8 cellular contexts compared by ENCODE assay signal in the genomic region with DNA sequence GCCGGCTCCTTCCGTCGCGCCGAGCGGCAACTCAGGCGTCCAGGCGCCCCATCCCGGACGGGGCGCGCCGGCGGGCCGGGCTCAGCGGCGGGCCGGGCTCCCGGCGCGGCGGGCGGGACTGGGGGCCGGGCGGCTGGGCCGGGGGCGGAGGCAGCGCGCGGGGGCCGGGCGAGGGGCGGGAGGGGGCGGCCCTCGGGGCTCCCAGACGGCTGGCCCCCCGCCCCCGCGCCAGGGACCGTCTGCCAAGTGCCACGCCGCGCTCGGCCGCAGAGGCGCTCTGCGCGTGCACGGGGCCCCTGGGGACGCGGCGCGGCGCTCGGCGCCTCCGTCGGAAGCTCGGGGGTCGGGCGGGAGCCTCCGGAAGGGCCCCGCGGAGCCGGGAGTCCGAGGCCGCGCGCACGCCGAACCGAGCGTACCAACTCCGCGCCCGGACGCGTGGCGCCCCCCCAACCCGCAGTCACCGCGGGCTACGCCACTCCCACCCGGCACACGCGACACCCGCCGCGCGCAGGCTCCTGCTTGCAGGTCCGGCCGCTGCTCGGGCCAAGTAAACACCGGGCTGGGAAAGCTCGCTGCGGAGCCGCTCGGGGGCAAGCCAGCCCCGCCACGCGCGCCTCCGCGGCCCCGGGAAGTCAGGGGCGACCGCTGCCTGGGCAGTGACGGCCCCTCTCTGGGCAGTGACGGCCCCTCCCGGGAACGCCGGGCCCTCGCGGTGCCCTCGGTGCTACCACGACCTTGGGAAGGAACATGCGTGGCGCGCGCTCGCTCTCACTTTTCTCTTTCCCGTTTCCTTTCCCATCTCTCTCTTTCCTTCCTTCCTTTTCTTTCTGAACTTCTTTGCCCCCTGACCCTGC. TPM values are rescaled to one million over a fixed set of nuclear protein-coding genes. Genes with fewer than 3 reads are reported as not detected.
A peak's percentile ranks its signal among the peaks of the same experiment; 100 is the strongest.
DNase-seq lines count a peak whose midpoint lies in the region; ATAC-seq and TF ChIP-seq lines count a peak whose summit lies in the region.

A gene with protein sequence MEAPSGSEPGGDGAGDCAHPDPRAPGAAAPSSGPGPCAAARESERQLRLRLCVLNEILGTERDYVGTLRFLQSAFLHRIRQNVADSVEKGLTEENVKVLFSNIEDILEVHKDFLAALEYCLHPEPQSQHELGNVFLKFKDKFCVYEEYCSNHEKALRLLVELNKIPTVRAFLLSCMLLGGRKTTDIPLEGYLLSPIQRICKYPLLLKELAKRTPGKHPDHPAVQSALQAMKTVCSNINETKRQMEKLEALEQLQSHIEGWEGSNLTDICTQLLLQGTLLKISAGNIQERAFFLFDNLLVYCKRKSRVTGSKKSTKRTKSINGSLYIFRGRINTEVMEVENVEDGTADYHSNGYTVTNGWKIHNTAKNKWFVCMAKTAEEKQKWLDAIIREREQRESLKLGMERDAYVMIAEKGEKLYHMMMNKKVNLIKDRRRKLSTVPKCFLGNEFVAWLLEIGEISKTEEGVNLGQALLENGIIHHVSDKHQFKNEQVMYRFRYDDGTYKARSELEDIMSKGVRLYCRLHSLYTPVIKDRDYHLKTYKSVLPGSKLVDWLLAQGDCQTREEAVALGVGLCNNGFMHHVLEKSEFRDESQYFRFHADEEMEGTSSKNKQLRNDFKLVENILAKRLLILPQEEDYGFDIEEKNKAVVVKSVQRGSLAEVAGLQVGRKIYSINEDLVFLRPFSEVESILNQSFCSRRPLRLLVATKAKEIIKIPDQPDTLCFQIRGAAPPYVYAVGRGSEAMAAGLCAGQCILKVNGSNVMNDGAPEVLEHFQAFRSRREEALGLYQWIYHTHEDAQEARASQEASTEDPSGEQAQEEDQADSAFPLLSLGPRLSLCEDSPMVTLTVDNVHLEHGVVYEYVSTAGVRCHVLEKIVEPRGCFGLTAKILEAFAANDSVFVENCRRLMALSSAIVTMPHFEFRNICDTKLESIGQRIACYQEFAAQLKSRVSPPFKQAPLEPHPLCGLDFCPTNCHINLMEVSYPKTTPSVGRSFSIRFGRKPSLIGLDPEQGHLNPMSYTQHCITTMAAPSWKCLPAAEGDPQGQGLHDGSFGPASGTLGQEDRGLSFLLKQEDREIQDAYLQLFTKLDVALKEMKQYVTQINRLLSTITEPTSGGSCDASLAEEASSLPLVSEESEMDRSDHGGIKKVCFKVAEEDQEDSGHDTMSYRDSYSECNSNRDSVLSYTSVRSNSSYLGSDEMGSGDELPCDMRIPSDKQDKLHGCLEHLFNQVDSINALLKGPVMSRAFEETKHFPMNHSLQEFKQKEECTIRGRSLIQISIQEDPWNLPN (N-terminal part only) (minus strand): TSS at position 120 of the 854 bp plus-strand sequence. CDS start 139 bp downstream, outside the sequence.

- TF ChIP-seq POLR2A in GM15510 (IDR thresholded peaks at IDR 0.05; ENCODE audit: borderline replicate concordance, extremely low read depth, insufficient read length): peak; percentile 69

- DNase-seq in NCI-H2196 treated with DMSO at 0.1 percent for 48 hours (lab: John Stamatoyannopoulos, UW; ENCODE audit: unreplicated experiment) (peak; percentile 58), dorsolateral prefrontal cortex (peak; percentile 26 to 88 (median 72)), lower lobe of right lung (peak; percentile 88), SHP77 (lab: John Stamatoyannopoulos, UW) (no peak)
- DNase-seq in activated CD4-positive, alpha-beta T cell treated with anti-CD3 and anti-CD28 coated beads, Interleukin-2, amount 50 U/mL, for 4 hours: peak; percentile 76 to 79
- peak; percentile 46 to 74 for DNase-seq in stimulated activated CD4-positive, alpha-beta T cell treated with anti-CD3 and anti-CD28 coated beads, Interleukin-4, amount 100 ng/mL, for 48 hours (ENCODE audit: low read depth in 2 of 2)

- H3K4me3 ChIP-seq in dorsolateral prefrontal cortex: peak within 1 kb of the TSS; percentile 64 to 96 (median 87)
- peak within 1 kb of the TSS; percentile 75 for H3K4me3 ChIP-seq in lower lobe of right lung

- H3K27me3 ChIP-seq in dorsolateral prefrontal cortex (no peaks in the 10 kb centered on the region), lower lobe of right lung (ENCODE audit: low read depth) (peaks cover 16% of the 10 kb centered on the region)

- H3K27ac ChIP-seq in dorsolateral prefrontal cortex: peak within 1 kb of the TSS; percentile 57 to 98 (median 93)
- peak within 1 kb of the TSS; percentile 88 for H3K27ac ChIP-seq in lower lobe of right lung

- no peaks in the 10 kb centered on the region for H3K36me3 ChIP-seq in lower lobe of right lung

- intact Hi-C loops in dorsolateral prefrontal cortex (cut with DNase I) (loop anchor here (1.0 to 5.0 kb wide), 7 partner anchors 74 to 172 kb away; no protein-coding TSS in a partner anchor), lower lobe of right lung (cut with DNase I) (no loop called here)

- peak in 42 of 56 donors; percentile 8 to 65 (median 32) for TF ChIP-seq CTCF in dorsolateral prefrontal cortex (IDR thresholded peaks at IDR 0.05 in 54 of 56, conservative IDR thresholded peaks at IDR 0.05 in 2 of 56; ENCODE audit: low read depth in 1 of 56, partially characterized antibody in 56 of 56)
- TF ChIP-seq CTCF in lower lobe of right lung (IDR thresholded peaks at IDR 0.05): peak; percentile 11

- no peaks in the 10 kb centered on the region for H3K9me3 ChIP-seq in lower lobe of right lung

- peaks cover 59% of the 10 kb centered on the region for H3K4me1 ChIP-seq in lower lobe of right lung

- ATAC-seq in HG02759 (IDR thresholded peaks at IDR 0.05; ENCODE audit: unreplicated experiment) (peak; percentile 59), lower lobe of right lung (peak; percentile 75 to 90)

RNA-seq across cellular contexts. Expression of the gene that starts here (rescaled TPM):
- 100 to 1,000 TPM in 76 of 120 experiments, 10 to 100 TPM in 44; 59.8 to 448 (median 117) TPM for total RNA-seq in dorsolateral prefrontal cortex
- total RNA-seq in lower lobe of right lung: 78.2 TPM

Comparison
In these comparisons a context has a peak if more than half of its experiments do, and no peak if none do; other contexts are left out.
1. DNase-seq: peak in NCI-H2196 treated with DMSO at 0.1 percent for 48 hours (single experiment), activated CD4-positive, alpha-beta T cell treated with anti-CD3 and anti-CD28 coated beads, Interleukin-2, amount 50 U/mL, for 4 hours (2 of 2), dorsolateral prefrontal cortex (10 of 10), lower lobe of right lung (single experiment) and stimulated activated CD4-positive, alpha-beta T cell treated with anti-CD3 and anti-CD28 coated beads, Interleukin-4, amount 100 ng/mL, for 48 hours (2 of 2); none in SHP77 (0 of 2).